In genomic region chr1:205775015-205775716, GRCh38 we compare ENCODE assay signal across 1 cellular context.
TF ChIP-seq lines count a peak whose summit lies in the region.

Gene RAB29 (minus strand): TSS chr1:205775482. CDS start chr1:205774956, 526 bp downstream.

TF ChIP-seq in K562, 482 proteins besides CTCF, POLR2A, EP300 and RAD21 (continued from another document and continues in another):
- 0 out of 2 replicates have a peak, but pooled peaks have one; percentile 65 for TF ChIP-seq RREB1 (CRISPR knock-in tag; IDR thresholded peaks at IDR 0.05)
- TF ChIP-seq SMAD3 (CRISPR knock-in tag; conservative IDR thresholded peaks at IDR 0.05) = 0 out of 2 replicates have a peak, but pooled peaks have one; percentile 32
- TF ChIP-seq PBX2 (CRISPR knock-in tag; IDR thresholded peaks at IDR 0.05; ENCODE audit: low read depth) = no peak
- TF ChIP-seq PBX2 (tag; conservative IDR thresholded peaks at IDR 0.05; ENCODE audit: low read depth) = no peak
- no peak for TF ChIP-seq MTA2 (IDR thresholded peaks at IDR 0.05; ENCODE audit: low read depth)
- TF ChIP-seq NONO (IDR thresholded peaks at IDR 0.05; ENCODE audit: low read depth in 2 of 2, low read length in 1 of 2) = no peak; a peak in 1 of 4 replicates
- peak in 1 of 3 experiments; percentile 6 for TF ChIP-seq YY1 (IDR thresholded peaks at IDR 0.05; ENCODE audit: borderline replicate concordance in 1 of 3, control insufficient read depth in 1 of 3, extremely low read depth in 1 of 3, insufficient read depth in 3 of 3, insufficient read length in 1 of 3, insufficient replicate concordance in 2 of 3, low read depth in 1 of 3, low read length in 2 of 3)
- TF ChIP-seq DACH1 (IDR thresholded peaks at IDR 0.05; ENCODE audit: partially characterized antibody) = no peak
- 0 out of 2 replicates have a peak, but pooled peaks have one; percentile 51 for TF ChIP-seq TAF7 (tag; IDR thresholded peaks at IDR 0.05)
- no peak for TF ChIP-seq POLR2AphosphoS5 (IDR thresholded peaks at IDR 0.05; ENCODE audit: control insufficient read depth, insufficient read depth, low read depth, low read length)
- no peak for TF ChIP-seq PHTF2 (CRISPR knock-in tag; IDR thresholded peaks at IDR 0.05)
- no peak for TF ChIP-seq PCBP2 (IDR thresholded peaks at IDR 0.05; ENCODE audit: low read depth, low read length, poor library complexity, severe bottlenecking)
- TF ChIP-seq ZNF263 (CRISPR knock-in tag; IDR thresholded peaks at IDR 0.05; ENCODE audit: borderline replicate concordance) = peak; percentile 50; the same call in 1 of the 2 replicates
- TF ChIP-seq SIX5 (IDR thresholded peaks at IDR 0.05; ENCODE audit: borderline replicate concordance in 1 of 2, insufficient read depth in 1 of 2, low read depth in 1 of 2, low read length in 2 of 2) = peak; percentile 98 to 99
- TF ChIP-seq ZKSCAN8 (CRISPR knock-in tag; IDR thresholded peaks at IDR 0.05) = no peak
- no peak for TF ChIP-seq ADNP (tag; IDR thresholded peaks at IDR 0.05)
- peak; percentile 46; the same call in 1 of the 2 replicates for TF ChIP-seq ARID2 (IDR thresholded peaks at IDR 0.05)
- TF ChIP-seq MAFF (IDR thresholded peaks at IDR 0.05; ENCODE audit: low read length) = 0 out of 2 replicates have a peak, but pooled peaks have one; percentile 1
- no peak for TF ChIP-seq ZNF324 (CRISPR knock-in tag; IDR thresholded peaks at IDR 0.05)
- no peak for TF ChIP-seq ZNF780A (CRISPR knock-in tag; IDR thresholded peaks at IDR 0.05)
- TF ChIP-seq ZNF407 (IDR thresholded peaks at IDR 0.05; ENCODE audit: low read depth) = no peak
- no peak for TF ChIP-seq ZFP30 (CRISPR knock-in tag; IDR thresholded peaks at IDR 0.05; ENCODE audit: borderline replicate concordance)
- TF ChIP-seq ZNF586 (CRISPR knock-in tag; conservative IDR thresholded peaks at IDR 0.05) = no peak
- peak; percentile 52 for TF ChIP-seq NFIC (IDR thresholded peaks at IDR 0.05)
- no peak for TF ChIP-seq RBM17 (IDR thresholded peaks at IDR 0.05; ENCODE audit: borderline replicate concordance, low read depth, low read length)
- TF ChIP-seq ZNF408 (CRISPR knock-in tag; IDR thresholded peaks at IDR 0.05; ENCODE audit: low read depth) = no peak
- no peak for TF ChIP-seq THAP12 (CRISPR knock-in tag; IDR thresholded peaks at IDR 0.05)
- TF ChIP-seq POLR2G (IDR thresholded peaks at IDR 0.05; ENCODE audit: low read depth, low read length) = peak; percentile 70
- no peak for TF ChIP-seq SRSF9 (IDR thresholded peaks at IDR 0.05; ENCODE audit: borderline replicate concordance, low read depth, low read length)
- no peak for TF ChIP-seq ZKSCAN1 (IDR thresholded peaks at IDR 0.05; ENCODE audit: low read depth, low read length)
- no peak for TF ChIP-seq XRCC3 (IDR thresholded peaks at IDR 0.05)
- peak; percentile 96 for TF ChIP-seq ZNF766 (CRISPR knock-in tag; conservative IDR thresholded peaks at IDR 0.05)
- no peak for TF ChIP-seq CAMTA2 (CRISPR knock-in tag; conservative IDR thresholded peaks at IDR 0.05)
- TF ChIP-seq ARNT (IDR thresholded peaks at IDR 0.05) = no peak
- peak; percentile 48 to 52 for TF ChIP-seq NRF1 (conservative IDR thresholded peaks at IDR 0.05 in 1 of 2, IDR thresholded peaks at IDR 0.05 in 1 of 2)
- no peak for TF ChIP-seq ZKSCAN3 (CRISPR knock-in tag; IDR thresholded peaks at IDR 0.05)
